In genomic region chr7:101733713-101734475, GRCh38 we compare ENCODE assay signal across 8 cellular contexts.
A peak's percentile ranks its signal among the peaks of the same experiment; 100 is the strongest.
DNase-seq lines count a peak whose midpoint lies in the region; ATAC-seq and TF ChIP-seq lines count a peak whose summit lies in the region.

No MANE protein-coding gene starts in this region.

- no peaks in the 10 kb centered on the region for H4K20me1 ChIP-seq in SK-N-SH (ENCODE audit: insufficient read depth)

- H3K27me3 ChIP-seq in SK-N-SH (ENCODE audit: insufficient read depth) (no peaks in the 10 kb centered on the region), cardiac muscle cell (no peaks in the 10 kb centered on the region)

- no peaks in the 10 kb centered on the region for H3K36me3 ChIP-seq in HEK293 (ENCODE audit: control insufficient read depth in 2 of 2, insufficient read depth in 1 of 2, low read length in 2 of 2)
- no peaks in the 10 kb centered on the region for H3K36me3 ChIP-seq in SK-N-SH (replicated peaks in 1 of 2; ENCODE audit: control insufficient read depth in 1 of 2, insufficient read depth in 2 of 2, low read length in 1 of 2)
- no peaks in the 10 kb centered on the region for H3K36me3 ChIP-seq in cardiac muscle cell

- H3K4me3 ChIP-seq in AG09309 (ENCODE audit: control insufficient read depth, low read depth, low read length) = peak overlapping the region; percentile 17
- H3K4me3 ChIP-seq in HEK293 (ENCODE audit: low read depth, low read length) = no peak overlapping the region
- H3K4me3 ChIP-seq in SK-N-SH (ENCODE audit: low read depth in 2 of 2, low read length in 1 of 2) = no peak overlapping the region
- H3K4me3 ChIP-seq in cardiac muscle cell = no peak overlapping the region
- H3K4me3 ChIP-seq in retinal pigment epithelial cell (ENCODE audit: low read length) = peak overlapping the region; percentile 10

- CTCF ChIA-PET in HEK293 (lab: Yijun Ruan, JAX) = interaction anchor here (0.6 to 2.1 kb wide), 3 partner anchors 9 to 521 kb away, joined by 4 to 7 read pairs (median 5); no protein-coding TSS in a partner anchor
- CTCF ChIA-PET in SK-N-SH (lab: Yijun Ruan, JAX) = interaction anchor here (1.2 to 3.5 kb wide), 6 partner anchors 10 to 503 kb away, joined by 3 to 25 read pairs (median 6); no protein-coding TSS in a partner anchor
- CTCF ChIA-PET in HEK293T (lab: Yijun Ruan, JAX) = interaction anchor here (1.1 kb wide), 1 partner anchor 9 kb away, joined by 4 read pairs; no protein-coding TSS in a partner anchor

- H3F3A ChIP-seq in SK-N-SH (replicated peaks; ENCODE audit: insufficient read depth) = peaks cover 4% of the 10 kb centered on the region

- H3K9me2 ChIP-seq in SK-N-SH = no peaks in the 10 kb centered on the region

- 68% methylated on average over 18 of the region's 24 CpGs for WGBS in SK-N-SH (ENCODE audit: low lambda C conversion rate)

- H3K9me3 ChIP-seq in HEK293 (ENCODE audit: control insufficient read depth, insufficient read depth, low read depth, low read length) = no peaks in the 10 kb centered on the region
- H3K9me3 ChIP-seq in SK-N-SH = no peaks in the 10 kb centered on the region
- H3K9me3 ChIP-seq in cardiac muscle cell (ENCODE audit: low read depth) = no peaks in the 10 kb centered on the region

- no peak overlapping the region for H3K9ac ChIP-seq in SK-N-SH

- DNase-seq in AG09309 (ENCODE audit: low read depth) = no peak
- peak; percentile 66 for DNase-seq in SK-N-SH
- peak; percentile 72 to 87 for DNase-seq in cardiac muscle cell (ENCODE audit: low read depth in 1 of 2, low spot score in 1 of 2)
- peak; percentile 43 for DNase-seq in retinal pigment epithelial cell (ENCODE audit: low read depth)
- no peak for DNase-seq in activated naive CD4-positive, alpha-beta T cell treated with anti-CD3 and anti-CD28 coated beads, Interleukin-2, amount 50 U/mL, for 16 hours
- DNase-seq in HEK293T (ENCODE audit: extremely low spot score) = no peak

- H3K4me1 ChIP-seq in HEK293 (ENCODE audit: control insufficient read depth, insufficient read depth, low read length) (no peaks in the 10 kb centered on the region), SK-N-SH (ENCODE audit: control insufficient read depth in 1 of 2, insufficient read depth in 2 of 2, low read depth in 1 of 2, low read length in 1 of 2) (peaks cover 0 to 12% of the 10 kb centered on the region in 2 experiments; a peak in 1 of 4 replicates), cardiac muscle cell (ENCODE audit: low read depth) (peaks cover 4% of the 10 kb centered on the region)

- H3K79me2 ChIP-seq in SK-N-SH (ENCODE audit: insufficient read depth) = no peaks in the 10 kb centered on the region

- H2AFZ ChIP-seq in SK-N-SH (ENCODE audit: low read depth) = no peak overlapping the region

- H3K27ac ChIP-seq in HEK293 (ENCODE audit: extremely low read depth, low read depth, low read length) = no peak overlapping the region
- H3K27ac ChIP-seq in SK-N-SH (ENCODE audit: low read depth in 2 of 2, low read length in 1 of 2) = no peak overlapping the region
- H3K27ac ChIP-seq in cardiac muscle cell = no peak overlapping the region

- no peak overlapping the region for H3K4me2 ChIP-seq in SK-N-SH

- no peak for ATAC-seq in HG02852 (IDR thresholded peaks at IDR 0.05; ENCODE audit: unreplicated experiment)

- TF ChIP-seq CTCF in AG09309 (IDR thresholded peaks at IDR 0.05; ENCODE audit: control insufficient read depth, insufficient read depth, low read depth, low read length, missing control alignments) = no peak
- no peak for TF ChIP-seq CTCF in HEK293 (tag by site-specific recombination; IDR thresholded peaks at IDR 0.05)
- TF ChIP-seq CTCF in SK-N-SH (IDR thresholded peaks at IDR 0.05) = no peak
- TF ChIP-seq CTCF in cardiac muscle cell (IDR thresholded peaks at IDR 0.05; ENCODE audit: low read depth, low read length) = no peak
- TF ChIP-seq CTCF in retinal pigment epithelial cell (conservative IDR thresholded peaks at IDR 0.05; ENCODE audit: low read depth, low read length) = no peak

- POLR2A ChIA-PET in HEK293 (lab: Yijun Ruan, JAX) = interaction anchor here (0.5 to 1.1 kb wide), 3 partner anchors 10 to 93 kb away, joined by 3 to 5 read pairs (median 3); no protein-coding TSS in a partner anchor
- POLR2A ChIA-PET in SK-N-SH (lab: Yijun Ruan, JAX) = interaction anchor here (0.7 kb wide), 1 partner anchor 166 kb away, joined by 3 read pairs; no protein-coding TSS in a partner anchor
- POLR2A ChIA-PET in HEK293T (lab: Yijun Ruan, JAX) = no interaction called here

- no peak for TF ChIP-seq RAD21 in SK-N-SH (IDR thresholded peaks at IDR 0.05; ENCODE audit: low read length)

- no peak for TF ChIP-seq EP300 in SK-N-SH (IDR thresholded peaks at IDR 0.05; ENCODE audit: borderline replicate concordance in 1 of 2, low read depth in 1 of 2, low read length in 1 of 2)

TF ChIP-seq in HEK293, 187 proteins besides CTCF, POLR2A, EP300 and RAD21:
- TF ChIP-seq ZNF24 (tag by site-specific recombination; IDR thresholded peaks at IDR 0.05) = 0 out of 2 replicates have a peak, but pooled peaks have one; percentile 33
- TF ChIP-seq SP7 (tag by site-specific recombination; IDR thresholded peaks at IDR 0.05) = 0 out of 2 replicates have a peak, but pooled peaks have one; percentile 20
- no peak for TF ChIP-seq ZNF792 (tag by site-specific recombination; IDR thresholded peaks at IDR 0.05)

TF ChIP-seq in SK-N-SH, 30 proteins besides CTCF, POLR2A, EP300 and RAD21 (continues in another document):
- TF ChIP-seq SMC3 (IDR thresholded peaks at IDR 0.05; ENCODE audit: low read depth, low read length) (no peak), RCOR1 (IDR thresholded peaks at IDR 0.05; ENCODE audit: low read length) (no peak), EZH2phosphoT487 (IDR thresholded peaks at IDR 0.05; ENCODE audit: borderline replicate concordance, low read depth) (no peak), POLR2AphosphoS5 (IDR thresholded peaks at IDR 0.05; ENCODE audit: low read depth, low read length) (no peak), MXI1 (IDR thresholded peaks at IDR 0.05; ENCODE audit: low read depth, low read length) (no peak), MEF2A (IDR thresholded peaks at IDR 0.05; ENCODE audit: borderline replicate concordance, low read depth) (no peak), GABPA (IDR thresholded peaks at IDR 0.05; ENCODE audit: low read depth) (no peak), NFIC (IDR thresholded peaks at IDR 0.05; ENCODE audit: borderline replicate concordance) (no peak)
- TF ChIP-seq, protein P1, sequence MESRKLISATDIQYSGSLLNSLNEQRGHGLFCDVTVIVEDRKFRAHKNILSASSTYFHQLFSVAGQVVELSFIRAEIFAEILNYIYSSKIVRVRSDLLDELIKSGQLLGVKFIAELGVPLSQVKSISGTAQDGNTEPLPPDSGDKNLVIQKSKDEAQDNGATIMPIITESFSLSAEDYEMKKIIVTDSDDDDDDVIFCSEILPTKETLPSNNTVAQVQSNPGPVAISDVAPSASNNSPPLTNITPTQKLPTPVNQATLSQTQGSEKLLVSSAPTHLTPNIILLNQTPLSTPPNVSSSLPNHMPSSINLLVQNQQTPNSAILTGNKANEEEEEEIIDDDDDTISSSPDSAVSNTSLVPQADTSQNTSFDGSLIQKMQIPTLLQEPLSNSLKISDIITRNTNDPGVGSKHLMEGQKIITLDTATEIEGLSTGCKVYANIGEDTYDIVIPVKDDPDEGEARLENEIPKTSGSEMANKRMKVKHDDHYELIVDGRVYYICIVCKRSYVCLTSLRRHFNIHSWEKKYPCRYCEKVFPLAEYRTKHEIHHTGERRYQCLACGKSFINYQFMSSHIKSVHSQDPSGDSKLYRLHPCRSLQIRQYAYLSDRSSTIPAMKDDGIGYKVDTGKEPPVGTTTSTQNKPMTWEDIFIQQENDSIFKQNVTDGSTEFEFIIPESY (IDR thresholded peaks at IDR 0.05; ENCODE audit: borderline replicate concordance, low read depth) = no peak

TF ChIP-seq in HEK293T, 16 proteins besides CTCF, POLR2A, EP300 and RAD21:
- TF ChIP-seq FOXA1 (IDR thresholded peaks at IDR 0.05) = no peak
- TF ChIP-seq FOXK2 (IDR thresholded peaks at IDR 0.05) = no peak
- TF ChIP-seq HDGF (IDR thresholded peaks at IDR 0.05; ENCODE audit: borderline replicate concordance) = no peak
TF ChIP-seq in HEK293T: peak in this region for 0.

Comparison
In these comparisons a context has a peak if more than half of its experiments do, and no peak if none do; other contexts are left out.
1. DNase-seq: peak in SK-N-SH (single experiment), cardiac muscle cell (2 of 2) and retinal pigment epithelial cell (single experiment); none in AG09309 (single experiment), activated naive CD4-positive, alpha-beta T cell treated with anti-CD3 and anti-CD28 coated beads, Interleukin-2, amount 50 U/mL, for 16 hours (single experiment) and HEK293T (single experiment).
2. H3K4me3 ChIP-seq: peak in AG09309 (single experiment) and retinal pigment epithelial cell (single experiment); none in HEK293 (single experiment), SK-N-SH (0 of 2) and cardiac muscle cell (single experiment).